Comparison of ENCODE assay signal across 8 cellular contexts in genomic region chr15:63277044-63277892, GRCh38. TPM values are rescaled to one million over a fixed set of nuclear protein-coding genes. Genes with fewer than 3 reads are reported as not detected.
DNase-seq lines count a peak whose midpoint lies in the region; ATAC-seq, FAIRE-seq and TF ChIP-seq lines count a peak whose summit lies in the region.

TSS of gene APH1B (plus strand) at chr15:63277605. CDS start at chr15:63277624, 19 bp downstream.

- H3K27me3 ChIP-seq in CD4-positive, CD25-positive, alpha-beta regulatory T cell (ENCODE audit: control insufficient read depth, insufficient read depth, low read length) = no peaks in the 10 kb centered on the region
- H3K27me3 ChIP-seq in PC-9 (ENCODE audit: insufficient read depth, low read depth) = no peaks in the 10 kb centered on the region
- H3K27me3 ChIP-seq in esophagus squamous epithelium = no peaks in the 10 kb centered on the region

- H3K27ac Mint-ChIP-seq in CD4-positive, CD25-positive, alpha-beta regulatory T cell = peak within 1 kb of the TSS; percentile 86 to 95 (median 93)
- H3K27ac Mint-ChIP-seq in naive B cell = peak within 1 kb of the TSS; percentile 72 to 93 (median 90)
- peak within 1 kb of the TSS; percentile 89 for H3K27ac Mint-ChIP-seq in stimulated activated memory B cell treated with anti-CD40 and anti-IgM and Interleukin-4, amounts not matched to agents 10 μg/mL and 1 μg/mL and 100 μg/mL, for 72 hours

- H3K9me3 Mint-ChIP-seq in CD4-positive, CD25-positive, alpha-beta regulatory T cell = no peaks in the 10 kb centered on the region
- no peaks in the 10 kb centered on the region for H3K9me3 Mint-ChIP-seq in naive B cell
- no peaks in the 10 kb centered on the region for H3K9me3 Mint-ChIP-seq in stimulated activated memory B cell treated with anti-CD40 and anti-IgM and Interleukin-4, amounts not matched to agents 10 μg/mL and 1 μg/mL and 100 μg/mL, for 72 hours

- H3K4me3 Mint-ChIP-seq in CD4-positive, CD25-positive, alpha-beta regulatory T cell = peak within 1 kb of the TSS; percentile 86 to 94 (median 90)
- H3K4me3 Mint-ChIP-seq in naive B cell = peak within 1 kb of the TSS; percentile 72 to 94 (median 90)
- peak within 1 kb of the TSS; percentile 94 for H3K4me3 Mint-ChIP-seq in stimulated activated memory B cell treated with anti-CD40 and anti-IgM and Interleukin-4, amounts not matched to agents 10 μg/mL and 1 μg/mL and 100 μg/mL, for 72 hours

- H3K27me3 Mint-ChIP-seq in CD4-positive, CD25-positive, alpha-beta regulatory T cell = no peaks in the 10 kb centered on the region
- H3K27me3 Mint-ChIP-seq in naive B cell = no peaks in the 10 kb centered on the region
- H3K27me3 Mint-ChIP-seq in stimulated activated memory B cell treated with anti-CD40 and anti-IgM and Interleukin-4, amounts not matched to agents 10 μg/mL and 1 μg/mL and 100 μg/mL, for 72 hours = no peaks in the 10 kb centered on the region

- POLR2A ChIA-PET in PC-9 (lab: Charles Lee; ENCODE audit: unreplicated experiment) = interaction anchor here (0.6 kb wide), 2 partner anchors 129 to 449 kb away, joined by 3 to 6 read pairs; no protein-coding TSS in a partner anchor

- CTCF ChIA-PET in PC-9 (lab: Charles Lee) = interaction anchor here (0.7 kb wide), 2 partner anchors 89 to 94 kb away, joined by 6 to 7 read pairs; no protein-coding TSS in a partner anchor

- no peaks in the 10 kb centered on the region for H3K9me3 ChIP-seq in CD4-positive, CD25-positive, alpha-beta regulatory T cell (ENCODE audit: control insufficient read depth in 2 of 2, low read length in 2 of 2)
- H3K9me3 ChIP-seq in PC-9 (ENCODE audit: insufficient read depth, low read depth) (no peaks in the 10 kb centered on the region), esophagus squamous epithelium (no peaks in the 10 kb centered on the region)

- H3K4me3 ChIP-seq in CD4-positive, CD25-positive, alpha-beta regulatory T cell (ENCODE audit: low read depth, low read length) = peak within 1 kb of the TSS; percentile 83
- peak within 1 kb of the TSS; percentile 82 for H3K4me3 ChIP-seq in PC-9
- H3K4me3 ChIP-seq in esophagus squamous epithelium = peak within 1 kb of the TSS; percentile 60 to 95 (median 83)

- no peaks in the 10 kb centered on the region for H3K79me2 ChIP-seq in PC-9 (ENCODE audit: low read depth)

- peak within 1 kb of the TSS; percentile 76 for H3K27ac ChIP-seq in CD4-positive, CD25-positive, alpha-beta regulatory T cell (ENCODE audit: insufficient read depth, low read length, poor library complexity, severe bottlenecking)
- H3K27ac ChIP-seq in PC-9 = no peak within 1 kb of the TSS
- peak within 1 kb of the TSS; percentile 80 to 94 (median 90) for H3K27ac ChIP-seq in esophagus squamous epithelium

- H3F3A ChIP-seq in PC-9 (ENCODE audit: insufficient read depth, low read depth) = peaks cover 26% of the 10 kb centered on the region

- TF ChIP-seq CTCF in PC-9 (conservative IDR thresholded peaks at IDR 0.05) = no peak
- TF ChIP-seq CTCF in esophagus squamous epithelium (IDR thresholded peaks at IDR 0.05) = peak in 2 of 6 experiments; percentile 11 to 13

- TF ChIP-seq POLR2A in esophagus squamous epithelium (IDR thresholded peaks at IDR 0.05) = peak in 2 of 4 donors; percentile 51 to 53

- H3K4me1 ChIP-seq in CD4-positive, CD25-positive, alpha-beta regulatory T cell (ENCODE audit: control insufficient read depth, insufficient read depth, low read length, poor library complexity, severe bottlenecking) = peaks cover 25% of the 10 kb centered on the region
- H3K4me1 ChIP-seq in PC-9 (replicated peaks; ENCODE audit: insufficient read depth) (peaks cover 16% of the 10 kb centered on the region), esophagus squamous epithelium (peaks cover 5 to 29% (median 5%) of the 10 kb centered on the region in 3 donors)

- no peaks in the 10 kb centered on the region for H3K36me3 ChIP-seq in CD4-positive, CD25-positive, alpha-beta regulatory T cell (ENCODE audit: control insufficient read depth, insufficient read depth, low read length)
- H3K36me3 ChIP-seq in PC-9 (ENCODE audit: low read depth) (no peaks in the 10 kb centered on the region), esophagus squamous epithelium (peaks cover 0 to 8% (median 0%) of the 10 kb centered on the region in 3 donors)

- no peaks in the 10 kb centered on the region for H3K36me3 Mint-ChIP-seq in CD4-positive, CD25-positive, alpha-beta regulatory T cell
- H3K36me3 Mint-ChIP-seq in naive B cell = peaks cover 0 to 5% of the 10 kb centered on the region in 2 donors
- no peaks in the 10 kb centered on the region for H3K36me3 Mint-ChIP-seq in stimulated activated memory B cell treated with anti-CD40 and anti-IgM and Interleukin-4, amounts not matched to agents 10 μg/mL and 1 μg/mL and 100 μg/mL, for 72 hours

- peak within 1 kb of the TSS; percentile 92 for H2AFZ ChIP-seq in PC-9

- WGBS in esophagus squamous epithelium, 2 donors = 0 to 1% methylated on average over 7 to 12 of the region's 102 CpGs

- peak within 1 kb of the TSS; percentile 95 for H3K4me2 ChIP-seq in PC-9

- BruUV-seq in PC-9 (replicated peaks; lab: Mats Ljungman, UMichigan) = no TSS peak

- peak; percentile 26 for FAIRE-seq in HTR-8/SVneo (lab: Jason Lieb, UNC)

- ATAC-seq in CD4-positive, CD25-positive, alpha-beta regulatory T cell (ENCODE audit: low read depth in 2 of 2) = peak; percentile 83 to 85
- ATAC-seq in GM19452 (IDR thresholded peaks at IDR 0.05; ENCODE audit: unreplicated experiment) (peak; percentile 61), naive B cell (ENCODE audit: low read depth in 2 of 2) (peak; percentile 78 to 81)
- ATAC-seq in stimulated activated memory B cell treated with anti-CD40 and anti-IgM and Interleukin-4, amounts not matched to agents 10 μg/mL and 1 μg/mL and 100 μg/mL, for 72 hours = peak; percentile 96

- H4K20me1 ChIP-seq in PC-9 (ENCODE audit: insufficient read depth) = no peaks in the 10 kb centered on the region

- H3K4me1 Mint-ChIP-seq in CD4-positive, CD25-positive, alpha-beta regulatory T cell = peaks cover 7 to 44% (median 35%) of the 10 kb centered on the region in 4 donors
- peaks cover 8 to 21% (median 18%) of the 10 kb centered on the region in 3 donors for H3K4me1 Mint-ChIP-seq in naive B cell
- peaks cover 28% of the 10 kb centered on the region for H3K4me1 Mint-ChIP-seq in stimulated activated memory B cell treated with anti-CD40 and anti-IgM and Interleukin-4, amounts not matched to agents 10 μg/mL and 1 μg/mL and 100 μg/mL, for 72 hours

- intact Hi-C loops in PC-9 (cut with micrococcal nuclease; ENCODE audit: unreplicated experiment) = loop anchor here (1.0 to 2.0 kb wide), 2 partner anchors 88 to 120 kb away; partner anchors contain the start of genes RAB8B and RPS27L
- intact Hi-C loops in esophagus squamous epithelium (cut with DNase I) = loop anchor here (10.0 kb wide), 1 partner anchor 112 kb away; no protein-coding TSS in a partner anchor

- DNase-seq in CD4-positive, CD25-positive, alpha-beta regulatory T cell = peak; percentile 76 to 85 (median 85)
- DNase-seq in HTR-8/SVneo (ENCODE audit: insufficient read length, low spot score) (peak; percentile 74), PC-9 (peak; percentile 40 to 76), esophagus squamous epithelium (lab: John Stamatoyannopoulos, UW) (peak; percentile 43), naive B cell (peak; percentile 81)
- peak; percentile 76 to 81 for DNase-seq in activated T-cell treated with anti-CD3 and anti-CD28 coated beads, Interleukin-2, amount 50 U/mL, for 48 hours

- no peaks in the 10 kb centered on the region for H3K9me2 ChIP-seq in PC-9 (ENCODE audit: insufficient read depth)

RNA-seq across cellular contexts. Expression of gene APH1B, which starts in this region (rescaled TPM):
- total RNA-seq in CD4-positive, CD25-positive, alpha-beta regulatory T cell = 19.0 TPM
- polyA plus RNA-seq in CD4-positive, CD25-positive, alpha-beta regulatory T cell = 10 to 100 TPM in 2 of 4 donors, 1 to 10 TPM in 2; 9.1 to 16.2 (median 11.6) TPM
- 4.9 and 5.8 TPM in 2 replicates for total RNA-seq in PC-9 (2021)
- total RNA-seq in esophagus squamous epithelium = 1 to 10 TPM in 3 of 4 donors, under 1 TPM in 1; 0.53 to 7.8 (median 3.3) TPM
- polyA plus RNA-seq in naive B cell (ENCODE audit: low read depth in 6 of 6) = 10 to 100 TPM; 12.6 to 26.5 (median 20.0) TPM
